Comparison of ENCODE assay signal across 8 cellular contexts in genomic region chr6:26322645-26323482, GRCh38. TPM values are rescaled to one million over a fixed set of nuclear protein-coding genes. Genes with fewer than 3 reads are reported as not detected.
DNase-seq lines count a peak whose midpoint lies in the region; ATAC-seq and TF ChIP-seq lines count a peak whose summit lies in the region.

No MANE protein-coding gene starts in this region.

- H3K4me1 ChIP-seq in mononuclear cell (ENCODE audit: insufficient read depth, low read length) (peaks cover 20% of the 10 kb centered on the region), thoracic aorta (ENCODE audit: control insufficient read depth in 1 of 2, low read depth in 2 of 2) (peaks cover 0 to 6% of the 10 kb centered on the region in 2 donors)

- peak overlapping the region; percentile 46 for H3K4me3 ChIP-seq in mononuclear cell (ENCODE audit: low read length)
- peak overlapping the region; percentile 80 for H3K4me3 ChIP-seq in thoracic aorta

- no peaks in the 10 kb centered on the region for H3K36me3 ChIP-seq in thoracic aorta

- peak overlapping the region in 1 of 2 donors; percentile 40 for H3K27ac ChIP-seq in thoracic aorta

- H3K27me3 ChIP-seq in mononuclear cell (ENCODE audit: insufficient read depth, low read length) (peaks cover 68% of the 10 kb centered on the region), thoracic aorta (replicated peaks; ENCODE audit: insufficient read depth) (no peaks in the 10 kb centered on the region)

- H3K9me3 ChIP-seq in mononuclear cell (ENCODE audit: low read depth, low read length) (no peaks in the 10 kb centered on the region), thoracic aorta (no peaks in the 10 kb centered on the region)

- DNase-seq in ELF-1 (ENCODE audit: low read depth, low spot score) (peak; percentile 89), NCI-H524 treated with DMSO at 0.1 percent for 48 hours (lab: John Stamatoyannopoulos, UW) (peak; percentile 71), epidermal melanocyte (ENCODE audit: insufficient read length, low spot score) (peak; percentile 66), thoracic aorta (ENCODE audit: low spot score) (no peak), UCSD-AML1 (lab: John Stamatoyannopoulos, UW; ENCODE audit: unreplicated experiment) (no peak)
- DNase-seq in activated CD4-positive, alpha-beta T cell treated with anti-CD3 and anti-CD28 coated beads, Interleukin-2, amount 50 U/mL, for 1 hour = peak; percentile 40

- ATAC-seq in HG03060 (IDR thresholded peaks at IDR 0.05; ENCODE audit: low read depth, unreplicated experiment) (peak; percentile 38), thoracic aorta (ENCODE audit: insufficient number of reproducible peaks, low FRiP score, low read depth) (peak; percentile 81)

- TF ChIP-seq CTCF in thoracic aorta (IDR thresholded peaks at IDR 0.05) = no peak

RNA-seq across cellular contexts. Expression of gene BTN3A2, which starts 42.1 kb away (rescaled TPM):
- 32.0 TPM for total RNA-seq in mononuclear cell
- total RNA-seq in thoracic aorta = 10 to 100 TPM; 11.4 to 21.2 TPM

Comparison
In these comparisons a context has a peak if more than half of its experiments do, and no peak if none do; other contexts are left out.
1. DNase-seq: peak in ELF-1 (single experiment), NCI-H524 treated with DMSO at 0.1 percent for 48 hours (single experiment), activated CD4-positive, alpha-beta T cell treated with anti-CD3 and anti-CD28 coated beads, Interleukin-2, amount 50 U/mL, for 1 hour (single experiment) and epidermal melanocyte (single experiment); none in thoracic aorta (single experiment) and UCSD-AML1 (single experiment).